In the genomic region with DNA sequence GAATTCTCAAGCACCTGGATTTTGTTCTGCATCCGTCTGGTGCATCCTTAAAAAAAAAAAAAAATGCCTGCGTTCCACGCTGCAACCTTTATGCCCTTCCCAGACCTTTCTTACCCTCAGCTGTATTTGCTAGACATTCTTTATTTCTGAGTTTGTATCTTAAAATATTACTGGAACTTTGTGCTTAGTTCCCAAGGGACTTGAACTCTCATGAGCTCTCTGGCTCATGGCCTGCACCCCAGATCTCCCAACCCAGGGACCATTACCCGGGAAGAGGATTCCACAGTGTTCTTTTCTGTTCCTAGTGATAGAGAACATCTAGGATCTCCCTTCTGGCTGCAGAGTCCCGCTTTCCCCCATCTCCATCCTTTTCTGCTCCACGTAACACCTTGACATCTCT, we compare ENCODE assay signal across 18 cellular contexts. TPM values are rescaled to one million over a fixed set of nuclear protein-coding genes. Genes with fewer than 3 reads are reported as not detected.
DNase-seq lines count a peak whose midpoint lies in the region; TF ChIP-seq lines count a peak whose summit lies in the region.
"Had no signal": no experiment of that assay in that cellular context is flagged by ENCODE, and none has a peak within 500 bp of the region (broad histone marks: within the 10 kb centered on the region; RNA-seq: fewer than 3 reads in every experiment).

No MANE protein-coding gene starts in this region.

- H3K27me3 ChIP-seq in fibroblast of lung (ENCODE audit: control insufficient read depth, insufficient read depth, low read length) (no peaks in the 10 kb centered on the region), uterus (no peaks in the 10 kb centered on the region), MG63 (no peaks in the 10 kb centered on the region)
- H3K27me3 ChIP-seq: Peyer's patch had no signal

- no peak overlapping the region for H3K4me2 ChIP-seq in fibroblast of lung (ENCODE audit: extremely low read depth, insufficient read depth, low read length)
- H3K4me2 ChIP-seq: KMS-11 had no signal

- TF ChIP-seq CTCF in fibroblast of lung (conservative IDR thresholded peaks at IDR 0.05 in 1 of 2, IDR thresholded peaks at IDR 0.05 in 1 of 2; ENCODE audit: low read depth in 1 of 2, low read length in 2 of 2) (no peak), uterus (IDR thresholded peaks at IDR 0.05) (no peak)

- H3K9ac ChIP-seq in fibroblast of lung (ENCODE audit: insufficient read depth, low read length) = no peak overlapping the region
- H3K9ac ChIP-seq: KMS-11 had no signal

- H2AFZ ChIP-seq in fibroblast of lung (ENCODE audit: low read length) = no peak overlapping the region

- H3K9me3 ChIP-seq in fibroblast of lung (ENCODE audit: control insufficient read depth, insufficient read depth, low read depth, low read length) = no peaks in the 10 kb centered on the region
- no peaks in the 10 kb centered on the region for H3K9me3 ChIP-seq in uterus
- H3K9me3 ChIP-seq in MG63 = no peaks in the 10 kb centered on the region
- H3K9me3 ChIP-seq: Peyer's patch had no signal

- intact Hi-C loops in posterior vena cava (cut with DNase I) = loop anchor here in 1 of 2 donors (10.0 kb wide), 1 partner anchor 57 kb away; no protein-coding TSS in a partner anchor
- intact Hi-C loops in uterus (cut with DNase I; ENCODE audit: low total_unique reads) = no loop called here

- H3K4me3 Mint-ChIP-seq in activated T-cell treated with anti-CD3 and anti-CD28 coated beads, Interleukin-2, amount 50 U/mL, for 24 hours = no peak overlapping the region

- DNase-seq in activated T-cell treated with anti-CD3 and anti-CD28 coated beads, Interleukin-2, amount 50 U/mL, for 24 hours = no peak
- no peak for DNase-seq in activated T-cell treated with anti-CD3 and anti-CD28 coated beads, Interleukin-2, amount 50 U/mL, for 1 hour
- DNase-seq in fibroblast of lung (ENCODE audit: low read depth in 2 of 2) (no peak), posterior vena cava (ENCODE audit: low spot score) (peak; percentile 14), uterus (no peak), MG63 (no peak), putamen (ENCODE audit: low spot score) (no peak), RPMI8226 (no peak)
- DNase-seq: AML-193, DND-41, NCI-H1417 treated with DMSO at 0.1 percent for 48 hours, NCI-H2029, NCI-H2171, NCI-H446, NCI-H69, Peyer's patch had no signal

- peaks cover 34% of the 10 kb centered on the region for H3K4me1 ChIP-seq in fibroblast of lung (ENCODE audit: control insufficient read depth, extremely low read depth, insufficient read depth, low read length)
- peaks cover 0 to 12% of the 10 kb centered on the region in 2 donors for H3K4me1 ChIP-seq in uterus
- H3K4me1 ChIP-seq: Peyer's patch had no signal

- peaks cover 52% of the 10 kb centered on the region for H3K36me3 Mint-ChIP-seq in activated T-cell treated with anti-CD3 and anti-CD28 coated beads, Interleukin-2, amount 50 U/mL, for 24 hours (ENCODE audit: low read depth)

- H3K4me1 Mint-ChIP-seq in activated T-cell treated with anti-CD3 and anti-CD28 coated beads, Interleukin-2, amount 50 U/mL, for 24 hours (ENCODE audit: low read depth) = no peaks in the 10 kb centered on the region

- H3K36me3 ChIP-seq in fibroblast of lung (ENCODE audit: control insufficient read depth, insufficient read depth, low read length) (no peaks in the 10 kb centered on the region), uterus (no peaks in the 10 kb centered on the region), MG63 (no peaks in the 10 kb centered on the region)

- H3K27ac ChIP-seq in fibroblast of lung (ENCODE audit: insufficient read depth, low read length) (peak overlapping the region; percentile 54), uterus (peak overlapping the region; percentile 92 to 99)
- H3K27ac ChIP-seq: 22Rv1, KMS-11, Peyer's patch had no signal

- H3K9me3 Mint-ChIP-seq in activated T-cell treated with anti-CD3 and anti-CD28 coated beads, Interleukin-2, amount 50 U/mL, for 24 hours = no peaks in the 10 kb centered on the region

- no peaks in the 10 kb centered on the region for H4K20me1 ChIP-seq in fibroblast of lung (ENCODE audit: control insufficient read depth, extremely low read depth, insufficient read depth, low read length)

- H3K4me3 ChIP-seq in fibroblast of lung (replicated peaks in 1 of 4; ENCODE audit: control extremely low read depth in 1 of 4, insufficient read depth in 1 of 4, low read depth in 3 of 4, low read length in 4 of 4) = no peak overlapping the region
- H3K4me3 ChIP-seq in uterus = no peak overlapping the region
- no peak overlapping the region for H3K4me3 ChIP-seq in MG63
- H3K4me3 ChIP-seq: Peyer's patch had no signal

- H3K27me3 Mint-ChIP-seq in activated T-cell treated with anti-CD3 and anti-CD28 coated beads, Interleukin-2, amount 50 U/mL, for 24 hours = no peaks in the 10 kb centered on the region

- H3K79me2 ChIP-seq in fibroblast of lung (ENCODE audit: control insufficient read depth, insufficient read depth, low read length) = peaks cover 17% of the 10 kb centered on the region

- H3K27ac Mint-ChIP-seq in activated T-cell treated with anti-CD3 and anti-CD28 coated beads, Interleukin-2, amount 50 U/mL, for 24 hours = peak overlapping the region; percentile 26

- TF ChIP-seq POLR2A in uterus (IDR thresholded peaks at IDR 0.05) = no peak

RNA-seq across cellular contexts. Expression of gene CLEC18A, which starts 28.9 kb away (rescaled TPM):
- total RNA-seq in fibroblast of lung = under 0.01 and 0.33 TPM in 2 replicates
- 0.07 TPM in 1 of 2 replicates, not detected in the other for polyA plus RNA-seq in fibroblast of lung
- not detected in 2 replicates for polyA plus RNA-seq in fibroblast of lung (2012)
- polyA minus RNA-seq in fibroblast of lung (ENCODE audit: low replicate concordance) = not detected in 2 replicates
- under 1 TPM in 1 of 2 donors, not detected in 1; 0.43 TPM for total RNA-seq in posterior vena cava
- 1 to 10 TPM in 1 of 4 donors, under 1 TPM in 1, not detected in 2; 0.67 to 1.1 TPM for total RNA-seq in uterus
- total RNA-seq in MG63 (2014; rRNA removed; shearing (Covaris generic); ENCODE audit: low replicate concordance) = 0.03 TPM in 1 of 2 replicates, not detected in the other
